Comparison of ENCODE assay signal across 14 cellular contexts in genomic region chr4:7772708-7773385, GRCh38.
A peak's percentile ranks its signal among the peaks of the same experiment; 100 is the strongest.
DNase-seq lines count a peak whose midpoint lies in the region; ATAC-seq and TF ChIP-seq lines count a peak whose summit lies in the region.
"Had no signal": no experiment of that assay in that cellular context is flagged by ENCODE, and none has a peak within 500 bp of the region (broad histone marks: within the 10 kb centered on the region; RNA-seq: fewer than 3 reads in every experiment).

No MANE protein-coding gene starts in this region.

- POLR2A ChIA-PET in Panc1 (lab: Charles Lee), result no interaction called here

- DNase-seq in Panc1 (ENCODE audit: low read depth, low spot score), result no peak
- peak; percentile 43 to 56 for DNase-seq in foreskin fibroblast
- peak; percentile 36 for DNase-seq in mucosa of gallbladder (ENCODE audit: low spot score)
- DNase-seq in testis, result peak; percentile 76
- no peak for DNase-seq in GM19238 (ENCODE audit: insufficient read length, low spot score)
- no peak for DNase-seq in NOMO-1 (lab: John Stamatoyannopoulos, UW; ENCODE audit: unreplicated experiment in 2 of 2)
- DNase-seq: activated CD4-positive, alpha-beta memory T cell treated with anti-CD3 and anti-CD28 coated beads, Interleukin-2, amount 10 ng/mL, durations not matched to agents 7 days and 5 days; activated naive CD4-positive, alpha-beta T cell treated with anti-CD3 and anti-CD28 coated beads for 36 hours; foreskin melanocyte; T1000 had no signal

- H3K9me3 ChIP-seq in Panc1 (ENCODE audit: control insufficient read depth, insufficient read depth, low read depth, low read length) (no peaks in the 10 kb centered on the region), testis (no peaks in the 10 kb centered on the region)
- H3K9me3 ChIP-seq: suprapubic skin had no signal

- peaks cover 91% of the 10 kb centered on the region for H3K4me1 ChIP-seq in Panc1 (ENCODE audit: control insufficient read depth, insufficient read depth, low read length)
- H3K4me1 ChIP-seq in testis, result no peaks in the 10 kb centered on the region
- H3K4me1 ChIP-seq: suprapubic skin had no signal

- no peak for TF ChIP-seq CTCF in Panc1 (IDR thresholded peaks at IDR 0.05)
- no peak for TF ChIP-seq CTCF in foreskin fibroblast (IDR thresholded peaks at IDR 0.05; ENCODE audit: low read depth, low read length)
- no peak for TF ChIP-seq CTCF in testis (IDR thresholded peaks at IDR 0.05)

- peaks cover 12% of the 10 kb centered on the region for H3K36me3 ChIP-seq in Panc1 (ENCODE audit: control insufficient read depth, insufficient read depth, low read length)
- no peaks in the 10 kb centered on the region for H3K36me3 ChIP-seq in testis (ENCODE audit: low read depth, missing control alignments)

- ATAC-seq in Panc1, result peak; percentile 47
- no peak for ATAC-seq in GM21515 (IDR thresholded peaks at IDR 0.05; ENCODE audit: unreplicated experiment)
- no peak for ATAC-seq in HG02623 (IDR thresholded peaks at IDR 0.05; ENCODE audit: unreplicated experiment)

- BruUV-seq in Panc1 (replicated peaks; lab: Mats Ljungman, UMichigan), result no TSS peak

- in situ Hi-C loops in Panc1 (cut with HindIII; ENCODE audit: low pct_unique_long_range_greater_than_20kb, low sequenced_read_pairs), result no loop called here

- CTCF ChIA-PET in Panc1 (lab: Charles Lee), result interaction anchor here (1.1 kb wide), 1 partner anchor 29 kb away, joined by 4 read pairs; no protein-coding TSS in a partner anchor

- H3K27ac ChIP-seq in Panc1 (ENCODE audit: low read length), result peak overlapping the region; percentile 94
- peak overlapping the region in 1 of 2 donors; percentile 12 for H3K27ac ChIP-seq in testis
- H3K27ac ChIP-seq: HL-60, suprapubic skin had no signal

- H3K27me3 ChIP-seq in Panc1 (ENCODE audit: control insufficient read depth, insufficient read depth, low read length) (no peaks in the 10 kb centered on the region), testis (no peaks in the 10 kb centered on the region)
- H3K27me3 ChIP-seq: suprapubic skin had no signal

- 39 to 61% methylated on average over 22 to 31 of the region's 31 CpGs for WGBS in testis, 2 donors

- no peak for TF ChIP-seq POLR2A in testis (IDR thresholded peaks at IDR 0.05)

- intact Hi-C loops in Panc1 (cut with micrococcal nuclease; ENCODE audit: unreplicated experiment) (no loop called here), testis (cut with DNase I; ENCODE audit: low total_unique reads) (no loop called here)

- H3K4me3 ChIP-seq in Panc1 (ENCODE audit: low read depth in 2 of 2, low read length in 2 of 2) (peak overlapping the region in 1 of 2 experiments; percentile 6; a peak in 1 of 4 replicates), foreskin fibroblast (ENCODE audit: low read depth in 1 of 2, low read length in 2 of 2) (no peak overlapping the region), testis (no peak overlapping the region)
- H3K4me3 ChIP-seq: suprapubic skin had no signal

Comparison
In these comparisons a context has a peak if more than half of its experiments do, and no peak if none do; other contexts are left out.
1. DNase-seq: peak in foreskin fibroblast (2 of 2), mucosa of gallbladder (single experiment) and testis (single experiment); none in Panc1 (single experiment), GM19238 (single experiment) and NOMO-1 (0 of 2).